In the genomic region with DNA sequence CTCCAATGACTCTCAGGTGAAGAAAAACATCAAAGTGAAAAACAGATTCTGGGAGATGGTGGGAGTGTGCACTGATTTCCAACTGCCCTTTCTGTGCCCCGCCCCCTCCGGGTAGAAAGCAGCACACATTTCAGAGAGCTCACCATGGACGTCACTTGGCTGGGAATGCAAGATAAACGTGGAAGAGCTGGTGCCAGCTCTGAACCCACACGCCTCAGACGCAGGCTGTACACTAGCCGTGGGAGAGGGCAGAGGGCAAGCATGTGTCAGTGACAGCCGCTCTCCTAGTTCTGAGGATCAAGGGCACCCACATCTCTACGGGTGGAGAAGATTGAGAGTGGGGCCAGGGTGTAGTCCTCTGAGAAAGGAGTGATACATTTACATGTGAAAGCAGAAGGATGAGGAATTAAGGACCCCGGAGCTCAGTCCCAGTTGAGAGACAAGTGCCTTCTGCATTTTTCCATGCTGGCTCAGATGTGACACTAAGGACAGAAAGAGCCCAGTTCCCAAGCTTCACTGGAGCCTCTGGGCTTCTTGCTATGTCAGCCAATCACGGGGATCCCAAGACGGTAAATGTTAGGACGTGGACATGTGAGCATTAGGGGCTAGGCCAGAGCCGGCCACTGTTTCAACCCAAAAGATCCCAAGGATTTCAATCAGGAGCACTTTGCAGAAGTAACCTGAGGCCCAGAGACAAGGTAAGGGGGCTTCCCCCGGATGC, we compare ENCODE assay signal across 13 cellular contexts.
DNase-seq lines count a peak whose midpoint lies in the region; ATAC-seq and TF ChIP-seq lines count a peak whose summit lies in the region.
"Had no signal": no experiment of that assay in that cellular context is flagged by ENCODE, and none has a peak within 500 bp of the region (broad histone marks: within the 10 kb centered on the region; RNA-seq: fewer than 3 reads in every experiment).

No MANE protein-coding gene starts in this region.

- no peaks in the 10 kb centered on the region for H3K4me1 Mint-ChIP-seq in T-helper 17 cell
- H3K4me1 Mint-ChIP-seq: CD4-positive, alpha-beta memory T cell had no signal

- H3K4me3 ChIP-seq in IMR-90 (ENCODE audit: insufficient read depth, low read depth, low read length) (no peak overlapping the region), fibroblast of villous mesenchyme (ENCODE audit: low read depth, low read length) (no peak overlapping the region), lower lobe of right lung (no peak overlapping the region)
- H3K4me3 ChIP-seq: SJCRH30 had no signal

- no peak overlapping the region for H3K4me3 Mint-ChIP-seq in T-helper 17 cell
- H3K4me3 Mint-ChIP-seq: activated CD8-positive, alpha-beta T cell treated with anti-CD3 and anti-CD28 coated beads for 36 hours; CD4-positive, alpha-beta memory T cell had no signal

- no peak for ATAC-seq in IMR-90 (ENCODE audit: low read depth)
- peak; percentile 46 to 65 for ATAC-seq in lower lobe of right lung
- ATAC-seq in sciatic nerve: peak; percentile 80
- ATAC-seq in HG03460 (IDR thresholded peaks at IDR 0.05; ENCODE audit: unreplicated experiment): no peak
- ATAC-seq in T-helper 17 cell: no peak
- ATAC-seq: activated CD8-positive, alpha-beta T cell treated with anti-CD3 and anti-CD28 coated beads for 36 hours had no signal

- peaks cover 26% of the 10 kb centered on the region for H4K20me1 ChIP-seq in IMR-90 (ENCODE audit: insufficient read depth, low read length)

- no peak overlapping the region for H2BK20ac ChIP-seq in IMR-90 (ENCODE audit: low read depth, low read length)

- TF ChIP-seq CTCF in IMR-90 (conservative IDR thresholded peaks at IDR 0.05; ENCODE audit: low read depth, low read length) (no peak), fibroblast of villous mesenchyme (IDR thresholded peaks at IDR 0.05; ENCODE audit: insufficient read depth, low read depth, low read length) (no peak), lower lobe of right lung (IDR thresholded peaks at IDR 0.05) (no peak)

- no peak overlapping the region for H3K9ac ChIP-seq in IMR-90 (ENCODE audit: low read depth, low read length)

- peaks cover 23 to 63% of the 10 kb centered on the region in 2 experiments for H3K79me1 ChIP-seq in IMR-90 (ENCODE audit: low read depth in 1 of 2, low read length in 2 of 2)

- no peak overlapping the region for H3K4me2 ChIP-seq in IMR-90 (ENCODE audit: low read depth, low read length)

- no peak overlapping the region for H3K27ac Mint-ChIP-seq in T-helper 17 cell
- H3K27ac Mint-ChIP-seq: activated CD8-positive, alpha-beta T cell treated with anti-CD3 and anti-CD28 coated beads for 36 hours; CD4-positive, alpha-beta memory T cell had no signal

- no peak overlapping the region for H4K5ac ChIP-seq in IMR-90 (ENCODE audit: low read depth, low read length)

- TF ChIP-seq POLR2A in IMR-90 (IDR thresholded peaks at IDR 0.05; ENCODE audit: low read depth, low read length): no peak

- no peaks in the 10 kb centered on the region for H3K9me3 ChIP-seq in IMR-90 (ENCODE audit: control insufficient read depth, insufficient read depth, low read length)
- H3K9me3 ChIP-seq in lower lobe of right lung: no peaks in the 10 kb centered on the region
- no peaks in the 10 kb centered on the region for H3K9me3 ChIP-seq in T-helper 17 cell (ENCODE audit: control insufficient read depth, low read length, poor library complexity, severe bottlenecking)
- H3K9me3 ChIP-seq: SJCRH30 had no signal

- H3K36me3 Mint-ChIP-seq in T-helper 17 cell (ENCODE audit: low read depth): no peaks in the 10 kb centered on the region

- H3K56ac ChIP-seq in IMR-90 (ENCODE audit: extremely low read depth, insufficient read depth, low read length): no peak overlapping the region

- peaks cover 18% of the 10 kb centered on the region for H3K9me1 ChIP-seq in IMR-90 (ENCODE audit: insufficient read depth, low read length)

- H3K18ac ChIP-seq in IMR-90 (ENCODE audit: low read depth, low read length): no peak overlapping the region

- no peaks in the 10 kb centered on the region for H3K27me3 ChIP-seq in IMR-90 (ENCODE audit: control insufficient read depth, insufficient read depth, low read length)
- H3K27me3 ChIP-seq in lower lobe of right lung (ENCODE audit: low read depth): no peaks in the 10 kb centered on the region
- H3K27me3 ChIP-seq: SJCRH30 had no signal

- no peak overlapping the region for H2AK5ac ChIP-seq in IMR-90 (ENCODE audit: low read depth, low read length)

- WGBS in IMR-90 (ENCODE audit: extremely low coverage in 2 of 2, insufficient read length in 1 of 2), 2 experiments: 74% methylated on average over 9 of the region's 15 CpGs; no CpG with 5 or more reads in 1 of the 2 experiments

- no peak for TF ChIP-seq RAD21 in IMR-90 (IDR thresholded peaks at IDR 0.05; ENCODE audit: low read length)

- in situ Hi-C loops in IMR-90 (cut with MboI; ENCODE audit: low sequenced_read_pairs) (no loop called here), KBM-7 (cut with MboI; ENCODE audit: low pct_unique_long_range_greater_than_20kb, low sequenced_read_pairs) (no loop called here)

- intact Hi-C loops in IMR-90 (cut with micrococcal nuclease): no loop called here
- intact Hi-C loops in lower lobe of right lung (cut with DNase I): no loop called here
- intact Hi-C loops in sciatic nerve (cut with DNase I): no loop called here

- H3K27ac ChIP-seq in IMR-90 (ENCODE audit: insufficient read depth, low read length): no peak overlapping the region
- H3K27ac ChIP-seq in lower lobe of right lung: no peak overlapping the region
- H3K27ac ChIP-seq: SJCRH30 had no signal

- no peak overlapping the region for H2BK5ac ChIP-seq in IMR-90 (ENCODE audit: low read depth, low read length, poor library complexity, severe bottlenecking)

- no peak overlapping the region for H2BK15ac ChIP-seq in IMR-90 (ENCODE audit: low read depth, low read length)

- H2AK9ac ChIP-seq in IMR-90 (replicated peaks; ENCODE audit: low read depth, low read length, poor library complexity): no peak overlapping the region

- POLR2A ChIA-PET in IMR-90 (lab: Charles Lee; ENCODE audit: unreplicated experiment): no interaction called here

- no peak overlapping the region for H2BK120ac ChIP-seq in IMR-90 (ENCODE audit: low read depth, low read length)

- no peak overlapping the region for H4K8ac ChIP-seq in IMR-90 (ENCODE audit: low read depth in 2 of 2, low read length in 2 of 2)

- no peak overlapping the region for H4K91ac ChIP-seq in IMR-90 (ENCODE audit: insufficient read depth, low read depth, low read length)

- no peaks in the 10 kb centered on the region for H3K27me3 Mint-ChIP-seq in T-helper 17 cell
- H3K27me3 Mint-ChIP-seq: activated CD8-positive, alpha-beta T cell treated with anti-CD3 and anti-CD28 coated beads for 36 hours had no signal

- peaks cover 1% of the 10 kb centered on the region; the same call in 1 of the 2 replicates for H3K4me1 ChIP-seq in IMR-90 (ENCODE audit: control insufficient read depth, insufficient read depth, low read length)
- H3K4me1 ChIP-seq in lower lobe of right lung: peaks cover 15% of the 10 kb centered on the region

- no TSS peak for BruUV-seq in IMR-90 (replicated peaks; lab: Mats Ljungman, UMichigan)

- CTCF ChIA-PET in IMR-90 (lab: Yijun Ruan, JAX): no interaction called here

- no peak overlapping the region for H2AFZ ChIP-seq in IMR-90 (replicated peaks; ENCODE audit: low read length, poor library complexity)

- no peak overlapping the region for H3K23ac ChIP-seq in IMR-90 (ENCODE audit: low read depth, low read length)

- H3K36me3 ChIP-seq in IMR-90 (ENCODE audit: control insufficient read depth, insufficient read depth, low read length): peaks cover 18% of the 10 kb centered on the region
- H3K36me3 ChIP-seq in lower lobe of right lung: peaks cover 24% of the 10 kb centered on the region

- dilution Hi-C loops in IMR-90 (cut with HindIII; ENCODE audit: low sequenced_read_pairs, unreplicated experiment): loop anchor here (25.0 kb wide), 1 partner anchor 91 kb away; the partner anchor contains the start of gene ZFHX3

- H3K14ac ChIP-seq in IMR-90 (replicated peaks; ENCODE audit: low read depth, low read length): no peak overlapping the region

- no peak overlapping the region for H3K4ac ChIP-seq in IMR-90 (ENCODE audit: low read depth, low read length)

- peak; percentile 20 for DNase-seq in IMR-90
- peak; percentile 75 for DNase-seq in fibroblast of villous mesenchyme (ENCODE audit: low read depth)
- no peak for DNase-seq in lower lobe of right lung
- DNase-seq in sciatic nerve (ENCODE audit: low spot score): no peak
- no peak for DNase-seq in activated gamma-delta T cell treated with Interleukin-2 at 50 U/mL for 16 hours
- DNase-seq in KBM-7: no peak
- DNase-seq in T-helper 17 cell: no peak
- DNase-seq: activated CD8-positive, alpha-beta T cell treated with anti-CD3 and anti-CD28 coated beads for 36 hours; CD4-positive, alpha-beta memory T cell; GDM1; SJCRH30; stimulated activated CD4-positive, alpha-beta T cell treated with anti-CD3 and anti-CD28 coated beads, Interleukin-4, amount 100 ng/mL, for 1 hour had no signal

TF ChIP-seq in IMR-90, 13 proteins besides CTCF, POLR2A, EP300 and RAD21 (continues in another document):
- no peak for TF ChIP-seq RFX5 (IDR thresholded peaks at IDR 0.05; ENCODE audit: low read depth, low read length)
- TF ChIP-seq, protein P1, sequence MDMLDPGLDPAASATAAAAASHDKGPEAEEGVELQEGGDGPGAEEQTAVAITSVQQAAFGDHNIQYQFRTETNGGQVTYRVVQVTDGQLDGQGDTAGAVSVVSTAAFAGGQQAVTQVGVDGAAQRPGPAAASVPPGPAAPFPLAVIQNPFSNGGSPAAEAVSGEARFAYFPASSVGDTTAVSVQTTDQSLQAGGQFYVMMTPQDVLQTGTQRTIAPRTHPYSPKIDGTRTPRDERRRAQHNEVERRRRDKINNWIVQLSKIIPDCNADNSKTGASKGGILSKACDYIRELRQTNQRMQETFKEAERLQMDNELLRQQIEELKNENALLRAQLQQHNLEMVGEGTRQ (IDR thresholded peaks at IDR 0.05; ENCODE audit: low read depth, low read length): no peak
- no peak for TF ChIP-seq RCOR1 (IDR thresholded peaks at IDR 0.05; ENCODE audit: insufficient replicate concordance, low read length)
- no peak for TF ChIP-seq SMC3 (IDR thresholded peaks at IDR 0.05; ENCODE audit: low read depth, low read length)
- no peak for TF ChIP-seq CHD1 (IDR thresholded peaks at IDR 0.05; ENCODE audit: low read depth, low read length)
- no peak for TF ChIP-seq FOS (IDR thresholded peaks at IDR 0.05; ENCODE audit: low read depth, low read length)
- no peak for TF ChIP-seq MAZ (IDR thresholded peaks at IDR 0.05; ENCODE audit: borderline replicate concordance, low read depth, low read length)
- no peak for TF ChIP-seq NFE2L2 (IDR thresholded peaks at IDR 0.05; ENCODE audit: low read depth, low read length)
- TF ChIP-seq BHLHE40 (IDR thresholded peaks at IDR 0.05; ENCODE audit: low read depth, low read length): no peak
- TF ChIP-seq MAFK (IDR thresholded peaks at IDR 0.05; ENCODE audit: low read depth, low read length): no peak

Comparison
In these comparisons a context has a peak if more than half of its experiments do, and no peak if none do; other contexts are left out.
1. ATAC-seq: peak in lower lobe of right lung (2 of 2) and sciatic nerve (single experiment); none in IMR-90 (single experiment), HG03460 (single experiment) and T-helper 17 cell (single experiment).
2. DNase-seq: peak in IMR-90 (single experiment) and fibroblast of villous mesenchyme (single experiment); none in lower lobe of right lung (single experiment), sciatic nerve (single experiment), activated gamma-delta T cell treated with Interleukin-2 at 50 U/mL for 16 hours (single experiment), KBM-7 (single experiment) and T-helper 17 cell (0 of 3).